Comparison of ENCODE assay signal across 23 cellular contexts in the genomic region with DNA sequence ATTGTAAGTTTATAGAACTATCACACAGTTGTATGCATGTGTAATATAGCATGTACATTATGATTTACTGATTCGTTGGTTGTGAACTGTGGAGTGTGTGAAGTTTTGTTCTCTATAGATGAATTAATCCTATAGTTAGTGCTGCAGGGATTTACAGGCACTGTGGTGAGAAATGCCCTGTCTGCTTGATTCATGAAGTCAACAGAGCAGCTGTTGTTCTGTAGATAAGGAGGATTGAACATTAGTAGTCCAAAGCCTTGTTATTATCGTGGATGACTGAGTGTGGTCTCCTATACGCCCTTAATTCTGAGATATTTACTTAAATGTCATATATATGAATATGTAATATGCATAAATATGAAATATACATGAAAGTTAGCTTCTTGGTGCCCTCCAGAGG.
"Had no signal": no experiment of that assay in that cellular context is flagged by ENCODE, and none has a peak within 500 bp of the region (broad histone marks: within the 10 kb centered on the region; RNA-seq: fewer than 3 reads in every experiment).

No MANE protein-coding gene starts in this region.

- H3K4me1 ChIP-seq: sigmoid colon, spleen, upper lobe of left lung had no signal

- H3K4me3 ChIP-seq: sigmoid colon, spleen, thoracic aorta, upper lobe of left lung had no signal

- H3K27ac ChIP-seq: brain microvascular endothelial cell, neutrophil, sigmoid colon, spleen, thoracic aorta, upper lobe of left lung had no signal

- H3K36me3 ChIP-seq: brain microvascular endothelial cell, neutrophil, sigmoid colon, spleen, thoracic aorta, upper lobe of left lung had no signal

- FAIRE-seq: endometrium, islet of Langerhans, TTC549 had no signal

- H3K9me3 ChIP-seq: neutrophil, sigmoid colon, spleen, thoracic aorta, upper lobe of left lung had no signal

- DNase-seq: activated CD4-positive, alpha-beta T cell treated with anti-CD3 and anti-CD28 coated beads for 48 hours; activated CD4-positive, CD25-positive, alpha-beta regulatory T cell; activated CD8-positive, alpha-beta T cell treated with anti-CD3 and anti-CD28 coated beads for 36 hours; activated naive CD4-positive, alpha-beta T cell treated with anti-CD3 and anti-CD28 coated beads, Interleukin-2, amount 10 ng/mL, durations not matched to agents 7 days and 5 days; activated naive CD8-positive, alpha-beta T cell treated with anti-CD3 and anti-CD28 coated beads, Interleukin-2, amount 50 U/mL, for 24 hours; activated T-cell treated with anti-CD3 and anti-CD28 coated beads, Interleukin-2, amount 50 U/mL, for 24 hours; aorta; brain microvascular endothelial cell; cortex of kidney; left cardiac atrium; mesendoderm; naive thymus-derived CD8-positive, alpha-beta T cell; posterior cingulate gyrus; sigmoid colon; spleen; stimulated activated CD4-positive, alpha-beta T cell treated with anti-CD3 and anti-CD28 coated beads, Interleukin-4, amount 100 ng/mL, for 4 hours; upper lobe of left lung had no signal

- H3K27me3 ChIP-seq: brain microvascular endothelial cell, neutrophil, spleen, upper lobe of left lung had no signal

- ATAC-seq: activated CD8-positive, alpha-beta T cell treated with anti-CD3 and anti-CD28 coated beads for 36 hours; activated naive CD8-positive, alpha-beta T cell treated with anti-CD3 and anti-CD28 coated beads, Interleukin-2, amount 50 U/mL, for 24 hours; left cardiac atrium; naive thymus-derived CD8-positive, alpha-beta T cell; stimulated activated memory B cell treated with anti-CD40 and anti-IgM and Interleukin-4, amounts not matched to agents 10 μg/mL and 1 μg/mL and 100 μg/mL, for 72 hours had no signal
